ENCODE assay signal across 10 cellular contexts in genomic region chr17:45319239-45319703, GRCh38. TPM values are rescaled to one million over a fixed set of nuclear protein-coding genes. Genes with fewer than 3 reads are reported as not detected.
DNase-seq lines count a peak whose midpoint lies in the region; ATAC-seq and TF ChIP-seq lines count a peak whose summit lies in the region.
"Had no signal": no experiment of that assay in that cellular context is flagged by ENCODE, and none has a peak within 500 bp of the region (broad histone marks: within the 10 kb centered on the region; RNA-seq: fewer than 3 reads in every experiment).

No MANE protein-coding gene starts in this region.

- peak; percentile 44 for DNase-seq in activated CD8-positive, alpha-beta T cell treated with anti-CD3 and anti-CD28 coated beads for 36 hours
- DNase-seq in activated CD8-positive, alpha-beta T cell treated with anti-CD3 and anti-CD28 coated beads, Interleukin-2, amount 10 ng/mL, durations not matched to agents 7 days and 5 days, result no peak
- no peak for DNase-seq in activated CD4-positive, alpha-beta memory T cell treated with anti-CD3 and anti-CD28 coated beads, Interleukin-2, amount 10 ng/mL, durations not matched to agents 7 days and 5 days
- DNase-seq in immature natural killer cell, result no peak
- DNase-seq in GDM1 (lab: John Stamatoyannopoulos, UW), result no peak
- no peak for DNase-seq in testis
- DNase-seq: NCI-H524 treated with DMSO at 0.1 percent for 48 hours had no signal

- H3K4me3 ChIP-seq in testis, result no peak overlapping the region

- peaks cover 21% of the 10 kb centered on the region for H3K36me3 Mint-ChIP-seq in activated CD8-positive, alpha-beta T cell treated with anti-CD3 and anti-CD28 coated beads for 36 hours (ENCODE audit: low read depth)
- peaks cover 17% of the 10 kb centered on the region for H3K36me3 Mint-ChIP-seq in activated CD8-positive, alpha-beta T cell treated with anti-CD3 and anti-CD28 coated beads, Interleukin-2, amount 10 ng/mL, durations not matched to agents 7 days and 5 days (ENCODE audit: low read depth)
- peaks cover 19% of the 10 kb centered on the region for H3K36me3 Mint-ChIP-seq in activated CD4-positive, alpha-beta memory T cell treated with anti-CD3 and anti-CD28 coated beads, Interleukin-2, amount 10 ng/mL, durations not matched to agents 7 days and 5 days (ENCODE audit: low read depth)
- no peaks in the 10 kb centered on the region for H3K36me3 Mint-ChIP-seq in immature natural killer cell
- H3K36me3 Mint-ChIP-seq in stimulated activated memory B cell treated with anti-CD40 and anti-IgM and Interleukin-4, amounts not matched to agents 10 μg/mL and 1 μg/mL and 100 μg/mL, for 72 hours, result peaks cover 21% of the 10 kb centered on the region

- POLR2A ChIA-PET in activated CD8-positive, alpha-beta T cell treated with anti-CD3 and anti-CD28 coated beads for 36 hours (lab: Charles Lee), result interaction anchor here (0.6 to 15.9 kb wide), 8 partner anchors 8 to 93 kb away, joined by 3 to 211 read pairs (median 4); partner anchors contain the start of gene FMNL1
- POLR2A ChIA-PET in activated CD8-positive, alpha-beta T cell treated with anti-CD3 and anti-CD28 coated beads, Interleukin-2, amount 10 ng/mL, durations not matched to agents 7 days and 5 days (lab: Charles Lee), result interaction anchor here (0.6 to 1.0 kb wide), 2 partner anchors 69 to 94 kb away, joined by 3 read pairs; no protein-coding TSS in a partner anchor
- POLR2A ChIA-PET in activated CD4-positive, alpha-beta memory T cell treated with anti-CD3 and anti-CD28 coated beads, Interleukin-2, amount 10 ng/mL, durations not matched to agents 7 days and 5 days (lab: Charles Lee), result interaction anchor here (1.3 to 12.9 kb wide), 6 partner anchors 9 to 93 kb away, joined by 4 to 337 read pairs (median 18); partner anchors contain the start of gene FMNL1

- no peaks in the 10 kb centered on the region for H3K27me3 Mint-ChIP-seq in activated CD8-positive, alpha-beta T cell treated with anti-CD3 and anti-CD28 coated beads for 36 hours
- peaks cover 3% of the 10 kb centered on the region for H3K27me3 Mint-ChIP-seq in activated CD8-positive, alpha-beta T cell treated with anti-CD3 and anti-CD28 coated beads, Interleukin-2, amount 10 ng/mL, durations not matched to agents 7 days and 5 days (ENCODE audit: low read depth)
- H3K27me3 Mint-ChIP-seq in activated CD4-positive, alpha-beta memory T cell treated with anti-CD3 and anti-CD28 coated beads, Interleukin-2, amount 10 ng/mL, durations not matched to agents 7 days and 5 days, result no peaks in the 10 kb centered on the region
- H3K27me3 Mint-ChIP-seq in immature natural killer cell (ENCODE audit: low read depth in 3 of 3), result peaks cover 7 to 18% (median 17%) of the 10 kb centered on the region in 3 donors
- H3K27me3 Mint-ChIP-seq in stimulated activated memory B cell treated with anti-CD40 and anti-IgM and Interleukin-4, amounts not matched to agents 10 μg/mL and 1 μg/mL and 100 μg/mL, for 72 hours, result no peaks in the 10 kb centered on the region

- H3K27ac Mint-ChIP-seq in activated CD8-positive, alpha-beta T cell treated with anti-CD3 and anti-CD28 coated beads for 36 hours, result no peak overlapping the region
- H3K27ac Mint-ChIP-seq in activated CD8-positive, alpha-beta T cell treated with anti-CD3 and anti-CD28 coated beads, Interleukin-2, amount 10 ng/mL, durations not matched to agents 7 days and 5 days, result no peak overlapping the region
- no peak overlapping the region for H3K27ac Mint-ChIP-seq in activated CD4-positive, alpha-beta memory T cell treated with anti-CD3 and anti-CD28 coated beads, Interleukin-2, amount 10 ng/mL, durations not matched to agents 7 days and 5 days
- peak overlapping the region in 4 of 6 donors; percentile 13 to 73 (median 36) for H3K27ac Mint-ChIP-seq in immature natural killer cell
- peak overlapping the region; percentile 65 for H3K27ac Mint-ChIP-seq in stimulated activated memory B cell treated with anti-CD40 and anti-IgM and Interleukin-4, amounts not matched to agents 10 μg/mL and 1 μg/mL and 100 μg/mL, for 72 hours

- H3K4me3 Mint-ChIP-seq in activated CD8-positive, alpha-beta T cell treated with anti-CD3 and anti-CD28 coated beads for 36 hours, result no peak overlapping the region
- no peak overlapping the region for H3K4me3 Mint-ChIP-seq in activated CD8-positive, alpha-beta T cell treated with anti-CD3 and anti-CD28 coated beads, Interleukin-2, amount 10 ng/mL, durations not matched to agents 7 days and 5 days
- H3K4me3 Mint-ChIP-seq in activated CD4-positive, alpha-beta memory T cell treated with anti-CD3 and anti-CD28 coated beads, Interleukin-2, amount 10 ng/mL, durations not matched to agents 7 days and 5 days, result peak overlapping the region; percentile 18
- peak overlapping the region in 3 of 5 donors; percentile 25 to 46 (median 45) for H3K4me3 Mint-ChIP-seq in immature natural killer cell
- peak overlapping the region; percentile 38 for H3K4me3 Mint-ChIP-seq in stimulated activated memory B cell treated with anti-CD40 and anti-IgM and Interleukin-4, amounts not matched to agents 10 μg/mL and 1 μg/mL and 100 μg/mL, for 72 hours

- H3K4me1 Mint-ChIP-seq in activated CD8-positive, alpha-beta T cell treated with anti-CD3 and anti-CD28 coated beads for 36 hours (ENCODE audit: low read depth), result peaks cover 44% of the 10 kb centered on the region
- peaks cover 55% of the 10 kb centered on the region for H3K4me1 Mint-ChIP-seq in activated CD8-positive, alpha-beta T cell treated with anti-CD3 and anti-CD28 coated beads, Interleukin-2, amount 10 ng/mL, durations not matched to agents 7 days and 5 days (ENCODE audit: low read depth)
- H3K4me1 Mint-ChIP-seq in activated CD4-positive, alpha-beta memory T cell treated with anti-CD3 and anti-CD28 coated beads, Interleukin-2, amount 10 ng/mL, durations not matched to agents 7 days and 5 days, result peaks cover 56% of the 10 kb centered on the region
- H3K4me1 Mint-ChIP-seq in immature natural killer cell, result peaks cover 63 to 65% of the 10 kb centered on the region in 2 donors
- peaks cover 51% of the 10 kb centered on the region for H3K4me1 Mint-ChIP-seq in stimulated activated memory B cell treated with anti-CD40 and anti-IgM and Interleukin-4, amounts not matched to agents 10 μg/mL and 1 μg/mL and 100 μg/mL, for 72 hours

- no peak for ATAC-seq in activated CD8-positive, alpha-beta T cell treated with anti-CD3 and anti-CD28 coated beads for 36 hours
- no peak for ATAC-seq in activated CD8-positive, alpha-beta T cell treated with anti-CD3 and anti-CD28 coated beads, Interleukin-2, amount 10 ng/mL, durations not matched to agents 7 days and 5 days
- no peak for ATAC-seq in stimulated activated memory B cell treated with anti-CD40 and anti-IgM and Interleukin-4, amounts not matched to agents 10 μg/mL and 1 μg/mL and 100 μg/mL, for 72 hours
- no peak for ATAC-seq in HG03095 (IDR thresholded peaks at IDR 0.05; ENCODE audit: unreplicated experiment)

- peaks cover 26% of the 10 kb centered on the region for H3K4me1 ChIP-seq in testis

- no peaks in the 10 kb centered on the region for H3K27me3 ChIP-seq in testis

- 82 to 88% methylated on average over 5 of the region's 5 CpGs for WGBS in testis, 2 donors

- H3K27ac ChIP-seq in testis, result no peak overlapping the region

- H3K36me3 ChIP-seq in testis (ENCODE audit: low read depth, missing control alignments), result no peaks in the 10 kb centered on the region

- no peaks in the 10 kb centered on the region for H3K9me3 Mint-ChIP-seq in activated CD8-positive, alpha-beta T cell treated with anti-CD3 and anti-CD28 coated beads for 36 hours
- no peaks in the 10 kb centered on the region for H3K9me3 Mint-ChIP-seq in activated CD8-positive, alpha-beta T cell treated with anti-CD3 and anti-CD28 coated beads, Interleukin-2, amount 10 ng/mL, durations not matched to agents 7 days and 5 days (ENCODE audit: insufficient read depth)
- no peaks in the 10 kb centered on the region for H3K9me3 Mint-ChIP-seq in activated CD4-positive, alpha-beta memory T cell treated with anti-CD3 and anti-CD28 coated beads, Interleukin-2, amount 10 ng/mL, durations not matched to agents 7 days and 5 days
- no peaks in the 10 kb centered on the region for H3K9me3 Mint-ChIP-seq in immature natural killer cell
- no peaks in the 10 kb centered on the region for H3K9me3 Mint-ChIP-seq in stimulated activated memory B cell treated with anti-CD40 and anti-IgM and Interleukin-4, amounts not matched to agents 10 μg/mL and 1 μg/mL and 100 μg/mL, for 72 hours

- TF ChIP-seq CTCF in activated CD8-positive, alpha-beta T cell treated with anti-CD3 and anti-CD28 coated beads for 36 hours (IDR thresholded peaks at IDR 0.05), result no peak
- no peak for TF ChIP-seq CTCF in testis (IDR thresholded peaks at IDR 0.05)

- H3K9me3 ChIP-seq in testis, result no peaks in the 10 kb centered on the region

- CTCF ChIA-PET in activated CD8-positive, alpha-beta T cell treated with anti-CD3 and anti-CD28 coated beads for 36 hours (lab: Charles Lee), result interaction anchor here (0.8 to 6.0 kb wide), 11 partner anchors 8 to 122 kb away, joined by 3 to 56 read pairs (median 4); no protein-coding TSS in a partner anchor
- CTCF ChIA-PET in activated CD8-positive, alpha-beta T cell treated with anti-CD3 and anti-CD28 coated beads, Interleukin-2, amount 10 ng/mL, durations not matched to agents 7 days and 5 days (lab: Charles Lee), result interaction anchor here (0.8 to 9.6 kb wide), 10 partner anchors 13 to 99 kb away, joined by 3 to 86 read pairs (median 5); partner anchors contain the start of gene FMNL1
- CTCF ChIA-PET in activated CD4-positive, alpha-beta memory T cell treated with anti-CD3 and anti-CD28 coated beads, Interleukin-2, amount 10 ng/mL, durations not matched to agents 7 days and 5 days (lab: Charles Lee), result interaction anchor here (0.6 to 1.9 kb wide), 6 partner anchors 11 to 583 kb away, joined by 3 to 9 read pairs (median 4); no protein-coding TSS in a partner anchor

- no peak for TF ChIP-seq POLR2A in testis (IDR thresholded peaks at IDR 0.05)

- intact Hi-C loops in activated CD8-positive, alpha-beta T cell treated with anti-CD3 and anti-CD28 coated beads for 36 hours (cut with micrococcal nuclease), result loop anchor here (5.0 kb wide), 3 partner anchors 68 to 172 kb away; partner anchors contain the start of genes FMNL1 and HEXIM1
- intact Hi-C loops in testis (cut with DNase I; ENCODE audit: low total_unique reads), result no loop called here

RNA-seq across cellular contexts. Expression of gene MAP3K14, which starts 2.5 kb away (rescaled TPM):
- total RNA-seq in activated CD8-positive, alpha-beta T cell treated with anti-CD3 and anti-CD28 coated beads for 36 hours, result 10 to 100 TPM; 31.6 to 31.9 TPM
- 10 to 100 TPM; 17.5 to 23.8 TPM for total RNA-seq in activated CD8-positive, alpha-beta T cell treated with anti-CD3 and anti-CD28 coated beads, Interleukin-2, amount 10 ng/mL, durations not matched to agents 7 days and 5 days
- 10 to 100 TPM; 28.7 to 30.6 TPM for total RNA-seq in activated CD4-positive, alpha-beta memory T cell treated with anti-CD3 and anti-CD28 coated beads, Interleukin-2, amount 10 ng/mL, durations not matched to agents 7 days and 5 days
- polyA plus RNA-seq in immature natural killer cell, result 1 to 10 TPM; 1.0 to 3.4 (median 3.0) TPM
- total RNA-seq in testis, result 10 to 100 TPM; 12.4 to 14.6 TPM
- 24.9 TPM for polyA plus RNA-seq in testis (ENCODE audit: insufficient read depth, low read depth, low replicate concordance)

RNA-seq across cellular contexts. Expression of gene SPATA32, which starts 57.4 kb away (rescaled TPM):
- total RNA-seq in activated CD8-positive, alpha-beta T cell treated with anti-CD3 and anti-CD28 coated beads for 36 hours, result under 1 TPM; 0.27 to 0.63 TPM
- total RNA-seq in activated CD8-positive, alpha-beta T cell treated with anti-CD3 and anti-CD28 coated beads, Interleukin-2, amount 10 ng/mL, durations not matched to agents 7 days and 5 days, result under 1 TPM; 0.52 to 0.55 TPM
- under 1 TPM; 0.20 to 0.23 TPM for total RNA-seq in activated CD4-positive, alpha-beta memory T cell treated with anti-CD3 and anti-CD28 coated beads, Interleukin-2, amount 10 ng/mL, durations not matched to agents 7 days and 5 days
- polyA plus RNA-seq in immature natural killer cell, result under 1 TPM in 1 of 3 donors, not detected in 2; 0.16 TPM
- 10 to 100 TPM; 15.5 to 47.4 TPM for total RNA-seq in testis
- 72.0 TPM for polyA plus RNA-seq in testis (ENCODE audit: insufficient read depth, low read depth, low replicate concordance)
- total RNA-seq: glomerular endothelial cell had no signal

Comparison
In these comparisons a context has a peak if more than half of its experiments do, and no peak if none do; other contexts are left out.
1. H3K27ac Mint-ChIP-seq: peak in immature natural killer cell (4 of 6) and stimulated activated memory B cell treated with anti-CD40 and anti-IgM and Interleukin-4, amounts not matched to agents 10 μg/mL and 1 μg/mL and 100 μg/mL, for 72 hours (single experiment); none in activated CD8-positive, alpha-beta T cell treated with anti-CD3 and anti-CD28 coated beads for 36 hours (single experiment), activated CD8-positive, alpha-beta T cell treated with anti-CD3 and anti-CD28 coated beads, Interleukin-2, amount 10 ng/mL, durations not matched to agents 7 days and 5 days (single experiment) and activated CD4-positive, alpha-beta memory T cell treated with anti-CD3 and anti-CD28 coated beads, Interleukin-2, amount 10 ng/mL, durations not matched to agents 7 days and 5 days (single experiment).
2. H3K4me3 Mint-ChIP-seq: peak in activated CD4-positive, alpha-beta memory T cell treated with anti-CD3 and anti-CD28 coated beads, Interleukin-2, amount 10 ng/mL, durations not matched to agents 7 days and 5 days (single experiment), immature natural killer cell (3 of 5) and stimulated activated memory B cell treated with anti-CD40 and anti-IgM and Interleukin-4, amounts not matched to agents 10 μg/mL and 1 μg/mL and 100 μg/mL, for 72 hours (single experiment); none in activated CD8-positive, alpha-beta T cell treated with anti-CD3 and anti-CD28 coated beads for 36 hours (single experiment) and activated CD8-positive, alpha-beta T cell treated with anti-CD3 and anti-CD28 coated beads, Interleukin-2, amount 10 ng/mL, durations not matched to agents 7 days and 5 days (single experiment).
3. RNA of gene SPATA32, which starts 57.4 kb away (total RNA-seq): 15.5 to 47.4 TPM in testis; 0.27 to 0.63 TPM in activated CD8-positive, alpha-beta T cell treated with anti-CD3 and anti-CD28 coated beads for 36 hours, 0.52 to 0.55 TPM in activated CD8-positive, alpha-beta T cell treated with anti-CD3 and anti-CD28 coated beads, Interleukin-2, amount 10 ng/mL, durations not matched to agents 7 days and 5 days and 0.20 to 0.23 TPM in activated CD4-positive, alpha-beta memory T cell treated with anti-CD3 and anti-CD28 coated beads, Interleukin-2, amount 10 ng/mL, durations not matched to agents 7 days and 5 days; every median in the first group is over 10 times any median in the second.